ENCODE assay signal across 30 cellular contexts in genomic region chr13:101767096-101767495, GRCh38.
"Had no signal": no experiment of that assay in that cellular context is flagged by ENCODE, and none has a peak within 500 bp of the region (broad histone marks: within the 10 kb centered on the region; RNA-seq: fewer than 3 reads in every experiment).

No MANE protein-coding gene starts in this region.

- ATAC-seq: activated CD8-positive, alpha-beta memory T cell treated with anti-CD3 and anti-CD28 coated beads, Interleukin-2, amount 10 ng/mL, durations not matched to agents 7 days and 5 days; activated T-cell treated with anti-CD3 and anti-CD28 coated beads, Interleukin-2, amount 50 U/mL, for 72 hours; activated T-helper 17 cell treated with anti-CD3 and anti-CD28 coated beads, Interleukin-2, amount 50 U/mL, for 72 hours; body of pancreas; PC-3; Right ventricle myocardium inferior; SK-N-SH treated with all-trans-retinoic acid at 6 μM for 48 hours; T-cell; T-helper 17 cell had no signal

- DNase-seq: activated CD4-positive, alpha-beta memory T cell treated with anti-CD3 and anti-CD28 coated beads, Interleukin-2, amount 10 ng/mL, durations not matched to agents 7 days and 5 days; activated CD4-positive, alpha-beta T cell treated with anti-CD3 and anti-CD28 coated beads for 1 hour; activated CD4-positive, alpha-beta T cell treated with anti-CD3 and anti-CD28 coated beads for 48 hours; activated CD4-positive, CD25-positive, alpha-beta regulatory T cell; activated CD8-positive, alpha-beta memory T cell treated with anti-CD3 and anti-CD28 coated beads for 24 hours; activated CD8-positive, alpha-beta memory T cell treated with anti-CD3 and anti-CD28 coated beads, Interleukin-2, amount 10 ng/mL, durations not matched to agents 7 days and 5 days; activated CD8-positive, alpha-beta memory T cell treated with anti-CD3 and anti-CD28 coated beads, Interleukin-2, amount 50 U/mL, for 48 hours; activated gamma-delta T cell; activated naive CD4-positive, alpha-beta T cell treated with Interleukin-2 at 50 U/mL for 16 hours; activated naive CD8-positive, alpha-beta T cell treated with anti-CD3 and anti-CD28 coated beads, Interleukin-2, amount 10 ng/mL, durations not matched to agents 7 days and 5 days; activated T-cell treated with anti-CD3 and anti-CD28 coated beads, Interleukin-2, amount 50 U/mL, for 72 hours; body of pancreas; Karpas-422; KBM-7; NCI-H1694 treated with DMSO at 0.1 percent for 48 hours; NCI-H2029 treated with DMSO at 0.1 percent for 48 hours; NCI-H345; NCI-H524 treated with DMSO at 0.1 percent for 48 hours; NCI-H748 treated with DMSO at 0.1 percent for 48 hours; NK-92 treated with Interleukin-12 subunit alpha and Interleukin-12 subunit beta, amount 100 ng/mL, for 24 hours; PC-3; Peyer's patch; SIG-M5; T-cell; T-helper 17 cell; T1000; WERI-Rb-1 had no signal
